1 cellular context compared by ENCODE assay signal in the genomic region with DNA sequence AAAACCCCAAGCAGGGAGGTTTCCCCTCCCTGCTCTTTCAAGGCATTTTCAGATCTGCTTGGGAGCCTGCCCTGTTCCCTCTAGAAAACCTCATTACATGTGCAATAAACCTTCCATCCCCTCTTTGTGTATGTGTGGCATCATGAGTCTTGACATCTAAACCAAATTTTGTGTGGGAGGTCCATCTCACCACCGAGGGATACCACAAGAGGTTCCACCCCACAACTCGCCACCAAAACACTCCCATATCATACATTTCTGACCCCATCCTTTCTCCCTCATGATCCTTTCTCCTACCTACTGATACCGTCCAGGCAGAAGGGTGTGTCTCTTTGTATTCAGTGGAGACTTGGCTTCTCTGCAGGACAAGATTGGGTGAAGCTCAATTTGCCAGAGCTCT.
TF ChIP-seq lines count a peak whose summit lies in the region.

No MANE protein-coding gene starts in this region.

TF ChIP-seq in GM12878, 131 proteins besides CTCF, POLR2A, EP300 and RAD21 (continued from another document):
- TF ChIP-seq, protein P1, sequence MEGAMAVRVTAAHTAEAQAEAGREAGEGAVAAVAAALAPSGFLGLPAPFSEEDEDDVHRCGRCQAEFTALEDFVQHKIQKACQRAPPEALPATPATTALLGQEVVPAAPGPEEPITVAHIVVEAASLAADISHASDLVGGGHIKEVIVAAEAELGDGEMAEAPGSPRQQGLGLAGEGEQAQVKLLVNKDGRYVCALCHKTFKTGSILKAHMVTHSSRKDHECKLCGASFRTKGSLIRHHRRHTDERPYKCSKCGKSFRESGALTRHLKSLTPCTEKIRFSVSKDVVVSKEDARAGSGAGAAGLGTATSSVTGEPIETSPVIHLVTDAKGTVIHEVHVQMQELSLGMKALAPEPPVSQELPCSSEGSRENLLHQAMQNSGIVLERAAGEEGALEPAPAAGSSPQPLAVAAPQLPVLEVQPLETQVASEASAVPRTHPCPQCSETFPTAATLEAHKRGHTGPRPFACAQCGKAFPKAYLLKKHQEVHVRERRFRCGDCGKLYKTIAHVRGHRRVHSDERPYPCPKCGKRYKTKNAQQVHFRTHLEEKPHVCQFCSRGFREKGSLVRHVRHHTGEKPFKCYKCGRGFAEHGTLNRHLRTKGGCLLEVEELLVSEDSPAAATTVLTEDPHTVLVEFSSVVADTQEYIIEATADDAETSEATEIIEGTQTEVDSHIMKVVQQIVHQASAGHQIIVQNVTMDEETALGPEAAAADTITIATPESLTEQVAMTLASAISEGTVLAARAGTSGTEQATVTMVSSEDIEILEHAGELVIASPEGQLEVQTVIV (IDR thresholded peaks at IDR 0.05; ENCODE audit: borderline replicate concordance, partially characterized antibody): no peak
TF ChIP-seq in GM12878: peak in this region for 1.
